ENCODE assay signal across 8 cellular contexts in genomic region chr3:107431298-107432012, GRCh38. TPM values are rescaled to one million over a fixed set of nuclear protein-coding genes. Genes with fewer than 3 reads are reported as not detected.
DNase-seq lines count a peak whose midpoint lies in the region; FAIRE-seq and TF ChIP-seq lines count a peak whose summit lies in the region.

No MANE protein-coding gene starts in this region.

- no peaks in the 10 kb centered on the region for H3K79me2 ChIP-seq in H9 (ENCODE audit: insufficient read depth, low read length)
- no peaks in the 10 kb centered on the region for H3K79me2 ChIP-seq in hepatocyte

- H2AFZ ChIP-seq in H9 (ENCODE audit: low read length): peak overlapping the region; percentile 87
- H2AFZ ChIP-seq in hepatocyte: peak overlapping the region; percentile 100

- no peak overlapping the region; the same call in 1 of the 2 replicates for H3K4ac ChIP-seq in H9 (ENCODE audit: low read depth, low read length)

- H3K79me1 ChIP-seq in H9 (ENCODE audit: insufficient read depth, low read depth, low read length, poor library complexity, severe bottlenecking): no peaks in the 10 kb centered on the region

- no peaks in the 10 kb centered on the region for H4K20me1 ChIP-seq in H9 (ENCODE audit: control insufficient read depth, insufficient read depth, insufficient read length)
- no peaks in the 10 kb centered on the region for H4K20me1 ChIP-seq in hepatocyte (ENCODE audit: insufficient read depth, poor library complexity, severe bottlenecking)

- H2BK12ac ChIP-seq in H9 (ENCODE audit: insufficient read length, low read depth, low read length): peak overlapping the region; percentile 98

- H3K36me3 ChIP-seq in hepatocyte (replicated peaks; ENCODE audit: insufficient read depth, low read depth) (no peaks in the 10 kb centered on the region), rectal smooth muscle tissue (ENCODE audit: control insufficient read depth, insufficient read depth, low read length) (no peaks in the 10 kb centered on the region)

- peaks cover 8% of the 10 kb centered on the region; the same call in 1 of the 2 replicates for H3K27me3 ChIP-seq in H9 (ENCODE audit: insufficient read depth, low read length)
- H3K27me3 ChIP-seq in hepatocyte: no peaks in the 10 kb centered on the region
- H3K27me3 ChIP-seq in rectal smooth muscle tissue (ENCODE audit: control insufficient read depth, insufficient read depth, low read length): no peaks in the 10 kb centered on the region

- no peaks in the 10 kb centered on the region for H3K36me3 Mint-ChIP-seq in H9 (ENCODE audit: insufficient read depth in 1 of 3, low read depth in 3 of 3)
- no peaks in the 10 kb centered on the region for H3K36me3 Mint-ChIP-seq in T-helper 2 cell treated with Interferon-gamma antibody and Interleukin-4, amounts not matched to agents 5 μg/mL and 100 μg/mL, for 36 hours (ENCODE audit: low read depth)

- H4K5ac ChIP-seq in H9 (ENCODE audit: insufficient read length, low read depth, low read length): peak overlapping the region; percentile 92

- WGBS in H9 (ENCODE audit: extremely low coverage, insufficient read length, low lambda C conversion rate): no CpG with 5 or more reads among the region's 80 CpGs
- WGBS in hepatocyte (ENCODE audit: low lambda C conversion rate, missing lambda C conversion rate): 2% methylated on average over 26 of the region's 80 CpGs

- H4K8ac ChIP-seq in H9 (replicated peaks; ENCODE audit: insufficient read length, low read depth, low read length): peak overlapping the region; percentile 64

- H3K4me3 ChIP-seq in hepatocyte: peak overlapping the region; percentile 91
- peak overlapping the region; percentile 91 for H3K4me3 ChIP-seq in rectal smooth muscle tissue (ENCODE audit: low read length)

- no peak overlapping the region for H2BK20ac ChIP-seq in H9 (ENCODE audit: low read depth, low read length, poor library complexity, severe bottlenecking)

- H3K4me2 ChIP-seq in H9 (ENCODE audit: insufficient read depth, insufficient read length, low read length): peak overlapping the region; percentile 98
- H3K4me2 ChIP-seq in hepatocyte: peak overlapping the region; percentile 95

- no peaks in the 10 kb centered on the region for H3K9me3 ChIP-seq in H9 (ENCODE audit: control insufficient read depth, low read depth, low read length)
- H3K9me3 ChIP-seq in hepatocyte (ENCODE audit: low read depth): no peaks in the 10 kb centered on the region

- peak overlapping the region; percentile 95 to 99 (median 97); a peak in 6 of 7 replicates for H3K27ac Mint-ChIP-seq in H9
- H3K27ac Mint-ChIP-seq in T-helper 2 cell treated with Interferon-gamma antibody and Interleukin-4, amounts not matched to agents 5 μg/mL and 100 μg/mL, for 36 hours: peak overlapping the region; percentile 82

- no peak overlapping the region for H2AK5ac ChIP-seq in H9 (ENCODE audit: insufficient read length, low read length)

- peak overlapping the region; percentile 87 to 92 for H3K4me3 Mint-ChIP-seq in H9
- H3K4me3 Mint-ChIP-seq in T-helper 2 cell treated with Interferon-gamma antibody and Interleukin-4, amounts not matched to agents 5 μg/mL and 100 μg/mL, for 36 hours: peak overlapping the region; percentile 87

- no peak overlapping the region for H3K23ac ChIP-seq in H9 (ENCODE audit: insufficient read length, low read depth, low read length)

- no peak overlapping the region for H4K91ac ChIP-seq in H9 (ENCODE audit: insufficient read length, low read depth, low read length)

- peak; percentile 34 for DNase-seq in GM12892 (ENCODE audit: insufficient read length)
- peak; percentile 84 for DNase-seq in H9
- peak; percentile 75 for DNase-seq in LoVo (ENCODE audit: low spot score)
- peak; percentile 43 for DNase-seq in T-helper 2 cell treated with Interferon-gamma antibody and Interleukin-4, amounts not matched to agents 5 μg/mL and 100 μg/mL, for 36 hours (ENCODE audit: low spot score)
- DNase-seq in astrocyte of the hippocampus (ENCODE audit: low read depth, low spot score): peak; percentile 84
- DNase-seq in hepatocyte (ENCODE audit: low spot score): peak; percentile 79
- DNase-seq in middle frontal gyrus (ENCODE audit: extremely low spot score, low spot score): no peak

- no peaks in the 10 kb centered on the region for H3K9me2 ChIP-seq in hepatocyte (replicated peaks; ENCODE audit: insufficient read depth)

- H3K4me1 ChIP-seq in H9 (ENCODE audit: insufficient read depth, low read length) (no peaks in the 10 kb centered on the region), hepatocyte (ENCODE audit: insufficient read depth) (peaks cover 5% of the 10 kb centered on the region), rectal smooth muscle tissue (ENCODE audit: control insufficient read depth, insufficient read depth, low read length) (peaks cover 4% of the 10 kb centered on the region)

- peak overlapping the region; percentile 98 for H3K14ac ChIP-seq in H9 (ENCODE audit: insufficient read depth, low read length)

- no peaks in the 10 kb centered on the region for H3K9me3 Mint-ChIP-seq in H9
- no peaks in the 10 kb centered on the region for H3K9me3 Mint-ChIP-seq in T-helper 2 cell treated with Interferon-gamma antibody and Interleukin-4, amounts not matched to agents 5 μg/mL and 100 μg/mL, for 36 hours

- H3K9ac ChIP-seq in H9 (ENCODE audit: extremely low read depth, insufficient read length, low read length): peak overlapping the region; percentile 98
- peak overlapping the region; percentile 72 for H3K9ac ChIP-seq in rectal smooth muscle tissue (ENCODE audit: low read length)

- H3K27ac ChIP-seq in H9 (ENCODE audit: insufficient read length, low read depth, low read length): peak overlapping the region; percentile 83
- H3K27ac ChIP-seq in hepatocyte: peak overlapping the region; percentile 93
- peak overlapping the region; percentile 96 for H3K27ac ChIP-seq in rectal smooth muscle tissue (ENCODE audit: low read depth, low read length)

- peaks cover 19% of the 10 kb centered on the region for H3K23me2 ChIP-seq in H9 (ENCODE audit: insufficient read length, low read depth, low read length, poor library complexity, severe bottlenecking)

- peak overlapping the region; percentile 85; the same call in 1 of the 2 replicates for H2BK15ac ChIP-seq in H9 (ENCODE audit: low read depth, low read length)

- peaks cover 15 to 16% of the 10 kb centered on the region in 2 experiments for H3K4me1 Mint-ChIP-seq in H9
- peaks cover 18% of the 10 kb centered on the region for H3K4me1 Mint-ChIP-seq in T-helper 2 cell treated with Interferon-gamma antibody and Interleukin-4, amounts not matched to agents 5 μg/mL and 100 μg/mL, for 36 hours (ENCODE audit: low read depth)

- TF ChIP-seq CTCF in H9 (conservative IDR thresholded peaks at IDR 0.05) (0 out of 3 replicates have a peak, but pooled peaks have one; percentile 12), hepatocyte (IDR thresholded peaks at IDR 0.05; ENCODE audit: poor library complexity) (no peak)

- peak overlapping the region; percentile 67 for H3T11ph ChIP-seq in H9 (ENCODE audit: low read length)

- no peak for FAIRE-seq in GM12892 (lab: Jason Lieb, UNC)

- H3K56ac ChIP-seq in H9 (ENCODE audit: insufficient read length, low read depth, low read length): no peak overlapping the region

- peaks cover 36% of the 10 kb centered on the region for H3K27me3 Mint-ChIP-seq in H9 (ENCODE audit: low read depth)
- peaks cover 62% of the 10 kb centered on the region for H3K27me3 Mint-ChIP-seq in T-helper 2 cell treated with Interferon-gamma antibody and Interleukin-4, amounts not matched to agents 5 μg/mL and 100 μg/mL, for 36 hours (ENCODE audit: low read depth)

- TF ChIP-seq POLR2A in GM12892 (IDR thresholded peaks at IDR 0.05; ENCODE audit: low read depth, low read length): no peak

- H2BK120ac ChIP-seq in H9 (ENCODE audit: low read depth, low read length, poor library complexity, severe bottlenecking): peak overlapping the region; percentile 83

- H3K18ac ChIP-seq in H9 (ENCODE audit: insufficient read length, low read depth, low read length): peak overlapping the region; percentile 98

- no peak overlapping the region for H2BK5ac ChIP-seq in H9 (ENCODE audit: insufficient read length, low read length)

RNA-seq across cellular contexts. Expression of gene CCDC54, which starts 54.2 kb away (rescaled TPM):
- polyA plus RNA-seq in GM12892 (2012; ENCODE audit: missing spikeins): not detected
- total RNA-seq in H9 (2021) (not detected in 2 replicates), hepatocyte (not detected in 2 replicates)
- 0.52 and 0.89 TPM in 2 replicates for polyA plus RNA-seq in hepatocyte
